In the genomic region with DNA sequence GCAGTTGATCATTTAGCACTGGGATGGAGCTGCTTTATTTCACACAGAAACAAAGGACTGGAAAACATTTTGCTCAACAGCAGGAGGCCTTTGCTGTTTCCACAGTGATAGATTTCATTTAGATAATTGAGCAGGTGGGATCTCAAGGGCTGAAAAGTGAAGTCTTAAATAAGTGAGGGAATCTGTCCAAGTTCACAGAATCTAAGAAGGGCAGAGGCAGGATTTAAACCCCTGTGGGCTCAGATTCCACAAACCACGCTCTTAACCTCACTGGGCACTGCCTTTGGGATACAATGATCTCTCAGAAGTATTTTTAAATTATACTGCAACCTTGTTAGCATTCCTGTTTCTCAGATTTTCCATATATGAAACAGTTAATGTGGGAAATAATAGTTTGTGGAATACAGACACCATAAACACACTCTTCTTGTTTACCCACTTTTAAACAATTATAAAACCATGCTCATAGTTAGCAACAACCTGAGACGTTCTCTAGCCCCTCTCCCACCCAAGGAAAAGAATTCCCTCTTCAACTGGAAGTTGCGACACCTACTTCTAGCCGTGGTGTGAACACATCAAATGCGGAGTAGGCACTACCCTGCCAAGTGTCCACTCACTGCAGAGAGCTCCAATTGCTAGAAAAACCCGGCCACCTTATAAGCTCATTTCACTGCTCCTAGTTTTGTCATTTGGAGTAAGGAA, we compare ENCODE assay signal across 16 cellular contexts. TPM values are rescaled to one million over a fixed set of nuclear protein-coding genes. Genes with fewer than 3 reads are reported as not detected.
A peak's percentile ranks its signal among the peaks of the same experiment; 100 is the strongest.
DNase-seq lines count a peak whose midpoint lies in the region; ATAC-seq, FAIRE-seq and TF ChIP-seq lines count a peak whose summit lies in the region.
"Had no signal": no experiment of that assay in that cellular context is flagged by ENCODE, and none has a peak within 500 bp of the region (broad histone marks: within the 10 kb centered on the region; RNA-seq: fewer than 3 reads in every experiment).

No MANE protein-coding gene starts in this region.

- H3K4me1 Mint-ChIP-seq in brain: peaks cover 17% of the 10 kb centered on the region
- H3K4me1 Mint-ChIP-seq: mesothelial cell of epicardium, neural crest cell had no signal

- H2BK120ac ChIP-seq in neuronal stem cell (ENCODE audit: low read depth, low read length): no peak overlapping the region

- H3K4me3 ChIP-seq in neuronal stem cell (ENCODE audit: low read length in 2 of 2): no peak overlapping the region
- H3K4me3 ChIP-seq: ascending aorta, MG63 had no signal

- no peaks in the 10 kb centered on the region for H3K27me3 ChIP-seq in neuronal stem cell (ENCODE audit: control insufficient read depth in 3 of 3, insufficient read depth in 3 of 3, low read depth in 1 of 3, low read length in 3 of 3)
- H3K27me3 ChIP-seq: ascending aorta had no signal

- H3K4me3 Mint-ChIP-seq in brain: no peak overlapping the region
- H3K4me3 Mint-ChIP-seq: mesothelial cell of epicardium; neural crest cell; stimulated activated naive B cell treated with anti-CD40 and anti-IgM and Interleukin-4, amounts not matched to agents 10 μg/mL and 1 μg/mL and 100 μg/mL, for 72 hours; type B pancreatic cell had no signal

- WGBS in neuronal stem cell (ENCODE audit: extremely low coverage in 2 of 2, insufficient read length in 2 of 2, insufficient replicate concordance in 1 of 2), 2 donors: no CpG with 5 or more reads among the region's 6 CpGs

- H3K9me3 Mint-ChIP-seq in brain: peaks cover 0 to 4% (median 0%) of the 10 kb centered on the region in 5 experiments
- H3K9me3 Mint-ChIP-seq: mesothelial cell of epicardium; neural crest cell; stimulated activated naive B cell treated with anti-CD40 and anti-IgM and Interleukin-4, amounts not matched to agents 10 μg/mL and 1 μg/mL and 100 μg/mL, for 72 hours; type B pancreatic cell had no signal

- no peaks in the 10 kb centered on the region for H3K79me1 ChIP-seq in neuronal stem cell (ENCODE audit: low read depth, low read length)

- no peak overlapping the region for H3K4ac ChIP-seq in neuronal stem cell (ENCODE audit: low read length)

- H3K9ac ChIP-seq in neuronal stem cell (ENCODE audit: low read depth, low read length, poor library complexity): no peak overlapping the region

- FAIRE-seq in H54 (lab: Jason Lieb, UNC): no peak
- FAIRE-seq: colon had no signal

- H4K91ac ChIP-seq in neuronal stem cell (ENCODE audit: low read depth, low read length, poor library complexity): no peak overlapping the region

- no peak overlapping the region for H3K4me2 ChIP-seq in neuronal stem cell (ENCODE audit: insufficient read depth, low read length, poor library complexity, severe bottlenecking)

- no peaks in the 10 kb centered on the region for H3K36me3 Mint-ChIP-seq in brain
- H3K36me3 Mint-ChIP-seq: mesothelial cell of epicardium; stimulated activated naive B cell treated with anti-CD40 and anti-IgM and Interleukin-4, amounts not matched to agents 10 μg/mL and 1 μg/mL and 100 μg/mL, for 72 hours; type B pancreatic cell had no signal

- H2AK5ac ChIP-seq in neuronal stem cell (ENCODE audit: low read depth, low read length): no peak overlapping the region

- no peaks in the 10 kb centered on the region for H3K27me3 Mint-ChIP-seq in brain
- H3K27me3 Mint-ChIP-seq: type B pancreatic cell had no signal

- H3K18ac ChIP-seq in neuronal stem cell (ENCODE audit: low read length): no peak overlapping the region

- no peak overlapping the region for H3K23ac ChIP-seq in neuronal stem cell (ENCODE audit: low read depth, low read length, poor library complexity)

- H3K14ac ChIP-seq in neuronal stem cell (ENCODE audit: low read length): no peak overlapping the region

- ATAC-seq in GM18498 (IDR thresholded peaks at IDR 0.05; ENCODE audit: unreplicated experiment): peak; percentile 15

- H2BK12ac ChIP-seq in neuronal stem cell (ENCODE audit: low read length): no peak overlapping the region

- no peak for TF ChIP-seq POLR2A in H54 (IDR thresholded peaks at IDR 0.05; ENCODE audit: low read depth, low read length)

- no peak overlapping the region for H4K8ac ChIP-seq in neuronal stem cell (ENCODE audit: low read depth, low read length)

- H2AFZ ChIP-seq in neuronal stem cell (ENCODE audit: low read length): peak overlapping the region; percentile 47

- no peak overlapping the region for H2BK15ac ChIP-seq in neuronal stem cell (ENCODE audit: low read length)

- peaks cover 0 to 1% of the 10 kb centered on the region in 2 donors for H3K4me1 ChIP-seq in neuronal stem cell (ENCODE audit: control insufficient read depth in 2 of 2, insufficient read depth in 1 of 2, low read depth in 1 of 2, low read length in 2 of 2)
- H3K4me1 ChIP-seq: ascending aorta had no signal

- H3K27ac ChIP-seq in neuronal stem cell (replicated peaks; ENCODE audit: low read length): no peak overlapping the region
- H3K27ac ChIP-seq: ascending aorta had no signal

- H2BK5ac ChIP-seq in neuronal stem cell (ENCODE audit: low read length): no peak overlapping the region

- no peaks in the 10 kb centered on the region for H3K9me3 ChIP-seq in neuronal stem cell (replicated peaks in 1 of 2; ENCODE audit: control insufficient read depth in 2 of 2, insufficient read depth in 1 of 2, low read depth in 1 of 2, low read length in 2 of 2)
- H3K9me3 ChIP-seq: ascending aorta, MG63 had no signal

- no peaks in the 10 kb centered on the region for H3K36me3 ChIP-seq in neuronal stem cell (replicated peaks in 1 of 2; ENCODE audit: control insufficient read depth in 2 of 2, insufficient read depth in 2 of 2, low read length in 2 of 2)
- H3K36me3 ChIP-seq: ascending aorta, MG63 had no signal

- no peak for TF ChIP-seq CTCF in brain (conservative IDR thresholded peaks at IDR 0.05)

- peak overlapping the region; percentile 14 to 59 (median 23) for H3K27ac Mint-ChIP-seq in brain
- H3K27ac Mint-ChIP-seq: mesothelial cell of epicardium; stimulated activated naive B cell treated with anti-CD40 and anti-IgM and Interleukin-4, amounts not matched to agents 10 μg/mL and 1 μg/mL and 100 μg/mL, for 72 hours; type B pancreatic cell had no signal

- DNase-seq in H4 (ENCODE audit: low spot score): peak; percentile 23
- no peak for DNase-seq in neuronal stem cell (ENCODE audit: low spot score)
- DNase-seq in SK-N-DZ (ENCODE audit: low spot score): no peak
- DNase-seq in H54 (ENCODE audit: insufficient read length, low spot score): no peak
- DNase-seq in C1 segment of cervical spinal cord (lab: John Stamatoyannopoulos, UW): no peak
- no peak for DNase-seq in NCI-H226
- DNase-seq: activated naive CD4-positive, alpha-beta T cell; stimulated activated naive B cell treated with anti-CD40 and anti-IgM and Interleukin-4, amounts not matched to agents 10 μg/mL and 1 μg/mL and 100 μg/mL, for 72 hours had no signal

RNA-seq across cellular contexts. Expression of a gene that starts 47.6 kb away (rescaled TPM):
- 0.12 and 1.1 TPM in 2 replicates for total RNA-seq in H4 (2014; rRNA removed; shearing (Covaris generic))
- polyA plus RNA-seq in brain (ENCODE audit: insufficient read depth, low read depth, low replicate concordance): 0.07 TPM
- 0.11 TPM for polyA plus RNA-seq in neuronal stem cell (2013, experiment 1 of 2)
- polyA plus RNA-seq in neuronal stem cell (2013, experiment 2 of 2): 0.12 TPM
- polyA plus RNA-seq in SK-N-DZ (2014; cell fraction: cytosol; rRNA removed): 0.10 TPM in 2 replicates
- 0.22 and 0.67 TPM in 2 replicates for polyA plus RNA-seq in SK-N-DZ (2014; cell fraction: nucleus; rRNA removed)
